ENCODE assay signal across 8 cellular contexts in genomic region chr6:46734867-46735719, GRCh38. TPM values are rescaled to one million over a fixed set of nuclear protein-coding genes. Genes with fewer than 3 reads are reported as not detected.
DNase-seq lines count a peak whose midpoint lies in the region; ATAC-seq and TF ChIP-seq lines count a peak whose summit lies in the region.

Gene PLA2G7, minus strand, starts transcription at chr6:46735375. Its CDS starts 12,484 bp downstream, at chr6:46722891.

- H2BK12ac ChIP-seq in mesenchymal stem cell (ENCODE audit: low read length in 2 of 2), result no peak within 1 kb of the TSS

- H3K23ac ChIP-seq in mesenchymal stem cell (ENCODE audit: low read length in 2 of 2), result peak within 1 kb of the TSS in 1 of 2 experiments; percentile 23

- peak within 1 kb of the TSS; percentile 64 for H3K4me3 ChIP-seq in ectodermal cell (ENCODE audit: insufficient read depth, low read depth, low read length)
- H3K4me3 ChIP-seq in mesenchymal stem cell (ENCODE audit: insufficient read depth in 1 of 2, low read depth in 1 of 2, low read length in 2 of 2), result peak within 1 kb of the TSS; percentile 65 to 83
- H3K4me3 ChIP-seq in tibial nerve, result peak within 1 kb of the TSS; percentile 45 to 68 (median 48)

- H3K27ac ChIP-seq in ectodermal cell (ENCODE audit: insufficient read depth, low read depth, low read length, poor library complexity, severe bottlenecking) (no peak within 1 kb of the TSS), mesenchymal stem cell (ENCODE audit: low read length, poor library complexity, severe bottlenecking) (no peak within 1 kb of the TSS), tibial nerve (peak within 1 kb of the TSS in 2 of 4 donors; percentile 18 to 55)

- H3K9me3 Mint-ChIP-seq in HFFc6, result no peaks in the 10 kb centered on the region; the same call in none of the 2 replicates

- H3K4me1 ChIP-seq in ectodermal cell (ENCODE audit: control insufficient read depth, insufficient read depth, low read length) (no peaks in the 10 kb centered on the region), mesenchymal stem cell (ENCODE audit: control insufficient read depth, insufficient read depth, low read depth, low read length) (peaks cover 9% of the 10 kb centered on the region), tibial nerve (peaks cover 0 to 14% (median 8%) of the 10 kb centered on the region in 4 donors)

- no peak within 1 kb of the TSS for H3K27ac Mint-ChIP-seq in HFFc6

- H3K9me3 ChIP-seq in ectodermal cell (ENCODE audit: control insufficient read depth, low read length), result no peaks in the 10 kb centered on the region
- H3K9me3 ChIP-seq in mesenchymal stem cell (ENCODE audit: control insufficient read depth, low read length), result no peaks in the 10 kb centered on the region
- H3K9me3 ChIP-seq in tibial nerve, result no peaks in the 10 kb centered on the region

- H2BK15ac ChIP-seq in mesenchymal stem cell (ENCODE audit: low read depth, poor library complexity, severe bottlenecking), result no peak within 1 kb of the TSS

- H3K36me3 ChIP-seq in ectodermal cell (ENCODE audit: control insufficient read depth, insufficient read depth, low read length) (no peaks in the 10 kb centered on the region), mesenchymal stem cell (ENCODE audit: control insufficient read depth in 1 of 2, insufficient read depth in 2 of 2, low read depth in 1 of 2, low read length in 2 of 2) (no peaks in the 10 kb centered on the region), tibial nerve (no peaks in the 10 kb centered on the region)

- no peak within 1 kb of the TSS for H4K91ac ChIP-seq in mesenchymal stem cell (ENCODE audit: low read length)

- H3K4me1 Mint-ChIP-seq in HFFc6 (ENCODE audit: low read depth), result no peaks in the 10 kb centered on the region

- DNase-seq in COLO668 (lab: John Stamatoyannopoulos, UW; ENCODE audit: unreplicated experiment), result peak; percentile 39
- DNase-seq in NCI-H345 treated with DMSO at 0.1 percent for 48 hours (lab: John Stamatoyannopoulos, UW; ENCODE audit: unreplicated experiment), result peak; percentile 32
- peak; percentile 14 for DNase-seq in mesenchymal stem cell
- DNase-seq in tibial nerve (ENCODE audit: low spot score in 2 of 2), result no peak
- DNase-seq in HFFc6, result no peak

- H2AK5ac ChIP-seq in mesenchymal stem cell (ENCODE audit: low read length, severe bottlenecking), result no peak within 1 kb of the TSS

- H4K8ac ChIP-seq in mesenchymal stem cell (ENCODE audit: low read length), result no peak within 1 kb of the TSS

- no peak within 1 kb of the TSS for H2BK5ac ChIP-seq in mesenchymal stem cell (ENCODE audit: low read depth, low read length, poor library complexity, severe bottlenecking)

- peak within 1 kb of the TSS; percentile 15 for H2BK120ac ChIP-seq in mesenchymal stem cell (ENCODE audit: low read depth, low read length)

- H3K4me2 ChIP-seq in mesenchymal stem cell (ENCODE audit: low read length, poor library complexity, severe bottlenecking), result peak within 1 kb of the TSS; percentile 100

- TF ChIP-seq CTCF in tibial nerve (IDR thresholded peaks at IDR 0.05) (no peak), HFFc6 (IDR thresholded peaks at IDR 0.05) (no peak)

- H2AFZ ChIP-seq in mesenchymal stem cell (ENCODE audit: low read depth, low read length), result no peak within 1 kb of the TSS

- H3K79me1 ChIP-seq in mesenchymal stem cell (replicated peaks; ENCODE audit: low read length, poor library complexity, severe bottlenecking), result no peaks in the 10 kb centered on the region

- H3K4ac ChIP-seq in mesenchymal stem cell (ENCODE audit: low read depth in 1 of 2, low read length in 2 of 2), result no peak within 1 kb of the TSS

- peaks cover 6% of the 10 kb centered on the region; the same call in 1 of the 2 replicates for H3K27me3 Mint-ChIP-seq in HFFc6 (ENCODE audit: insufficient read depth)

- H3K27me3 ChIP-seq in ectodermal cell (ENCODE audit: control insufficient read depth, insufficient read depth, low read length, poor library complexity, severe bottlenecking) (peaks cover 32% of the 10 kb centered on the region), mesenchymal stem cell (ENCODE audit: control insufficient read depth in 1 of 2, insufficient read depth in 1 of 2, low read length in 2 of 2) (peaks cover 19 to 43% of the 10 kb centered on the region in 2 experiments), tibial nerve (peaks cover 0 to 23% of the 10 kb centered on the region in 2 donors)

- H3K4me3 Mint-ChIP-seq in HFFc6, result no peak within 1 kb of the TSS

- TF ChIP-seq EP300 in tibial nerve (IDR thresholded peaks at IDR 0.05), result no peak

- H3K9ac ChIP-seq in mesenchymal stem cell (ENCODE audit: low read length), result peak within 1 kb of the TSS; percentile 73

- TF ChIP-seq POLR2A in tibial nerve (IDR thresholded peaks at IDR 0.05), result no peak

- H3K14ac ChIP-seq in mesenchymal stem cell (ENCODE audit: low read length in 2 of 2), result no peak within 1 kb of the TSS

- no peak within 1 kb of the TSS for H3K18ac ChIP-seq in mesenchymal stem cell (ENCODE audit: low read depth in 1 of 2, low read length in 2 of 2)

- WGBS in ectodermal cell, 2 experiments, result 0% methylated on average over 73 of the region's 73 CpGs
- under 1% methylated on average over 45 of the region's 73 CpGs for WGBS in mesenchymal stem cell
- WGBS in tibial nerve, 2 donors, result 3 to 5% methylated on average over 12 to 44 of the region's 73 CpGs

- H3K36me3 Mint-ChIP-seq in HFFc6 (ENCODE audit: low read depth), result no peaks in the 10 kb centered on the region

- ATAC-seq in HG02763 (IDR thresholded peaks at IDR 0.05; ENCODE audit: unreplicated experiment) (no peak), HG02885 (IDR thresholded peaks at IDR 0.05; ENCODE audit: poor library complexity, unreplicated experiment) (no peak)

RNA-seq across cellular contexts. Expression of gene PLA2G7, which starts in this region (rescaled TPM):
- 1.4 TPM for polyA plus RNA-seq in ectodermal cell (2013, experiment 1 of 4)
- 1.3 TPM for polyA plus RNA-seq in ectodermal cell (2013, experiment 2 of 4)
- polyA plus RNA-seq in ectodermal cell (2013, experiment 3 of 4), result 2.0 TPM
- polyA plus RNA-seq in ectodermal cell (2013, experiment 4 of 4), result 1.1 TPM
- polyA plus RNA-seq in mesenchymal stem cell (2013, experiment 1 of 2), result not detected
- not detected for polyA plus RNA-seq in mesenchymal stem cell (2013, experiment 2 of 2)
- 1 to 10 TPM in 3 of 4 donors, not detected in 1; 1.5 to 4.8 (median 1.6) TPM for total RNA-seq in tibial nerve
- total RNA-seq in HFFc6 (2021; fragmentation: NEBNext Ultra II Directional; extraction: Animal tissue kit (Norgen Biotek cat#: 25700)), result not detected

Comparison
In these comparisons a context has a peak if more than half of its experiments do, and no peak if none do; other contexts are left out.
1. DNase-seq: peak in COLO668 (single experiment), NCI-H345 treated with DMSO at 0.1 percent for 48 hours (single experiment) and mesenchymal stem cell (single experiment); none in tibial nerve (0 of 2) and HFFc6 (single experiment).
2. Peak in every context shown above with its lines, with median percentiles within 50 percentile points of each other: H3K4me3 ChIP-seq.